In the genomic region with DNA sequence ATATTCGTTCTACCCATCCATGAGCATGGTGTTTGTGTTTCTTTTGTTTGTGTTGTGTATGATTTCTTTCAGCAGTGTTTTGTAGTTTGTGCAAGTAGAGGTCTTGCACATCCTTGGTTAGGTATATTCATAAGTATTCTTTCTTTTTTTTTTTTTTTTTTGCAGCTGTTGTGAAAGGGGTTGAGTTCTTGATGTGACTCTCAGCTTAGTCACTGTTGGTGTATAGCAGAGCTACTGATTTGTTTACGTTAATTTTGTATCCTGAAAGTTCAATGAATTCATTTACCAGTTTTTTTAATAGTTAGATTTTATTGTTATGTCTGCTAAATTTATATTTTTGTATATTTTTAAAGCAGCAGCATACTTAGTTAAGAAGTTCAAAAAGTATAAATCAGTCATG, we compare ENCODE assay signal across 19 cellular contexts.
"Had no signal": no experiment of that assay in that cellular context is flagged by ENCODE, and none has a peak within 500 bp of the region (broad histone marks: within the 10 kb centered on the region; RNA-seq: fewer than 3 reads in every experiment).

No MANE protein-coding gene starts in this region.

- H3K4me3 ChIP-seq: ovary, sigmoid colon, tibial artery had no signal

- H3K27me3 Mint-ChIP-seq: memory B cell; naive thymus-derived CD4-positive, alpha-beta T cell had no signal

- H3K27ac ChIP-seq: epithelial cell of prostate, ovary, sigmoid colon, tibial artery had no signal

- ATAC-seq: left ventricle myocardium superior; naive thymus-derived CD4-positive, alpha-beta T cell had no signal

- H3K4me3 Mint-ChIP-seq: immature natural killer cell; memory B cell; naive thymus-derived CD4-positive, alpha-beta T cell had no signal

- H3K4me1 ChIP-seq: sigmoid colon, tibial artery had no signal

- H3K27me3 ChIP-seq: ovary, sigmoid colon, tibial artery had no signal

- H3K4me1 Mint-ChIP-seq: immature natural killer cell; memory B cell; naive thymus-derived CD4-positive, alpha-beta T cell had no signal

- H3K27ac Mint-ChIP-seq: immature natural killer cell; memory B cell; naive thymus-derived CD4-positive, alpha-beta T cell had no signal

- DNase-seq: activated CD4-positive, alpha-beta T cell treated with anti-CD3 and anti-CD28 coated beads, Interleukin-2, amount 50 U/mL, for 1 hour; activated CD4-positive, CD25-positive, alpha-beta regulatory T cell treated with anti-CD3 and anti-CD28 coated beads, Interleukin-2, amount 50 U/mL, for 72 hours; activated CD8-positive, alpha-beta memory T cell treated with anti-CD3 and anti-CD28 coated beads for 24 hours; activated CD8-positive, alpha-beta memory T cell treated with anti-CD3 and anti-CD28 coated beads, Interleukin-2, amount 50 U/mL, for 48 hours; activated effector memory CD4-positive, alpha-beta T cell treated with anti-CD3 and anti-CD28 coated beads, Interleukin-2, amount 50 U/mL, for 16 hours; activated naive CD4-positive, alpha-beta T cell treated with anti-CD3 and anti-CD28 coated beads, Interleukin-2, amount 50 U/mL, for 16 hours; activated T-cell treated with anti-CD3 and anti-CD28 coated beads, Interleukin-2, amount 50 U/mL, for 48 hours; immature natural killer cell; left ventricle myocardium superior; naive thymus-derived CD4-positive, alpha-beta T cell; ovary; sigmoid colon; stimulated activated CD4-positive, alpha-beta T cell treated with anti-CD3 and anti-CD28 coated beads, Interleukin-2, amount 100 ng/mL, for 24 hours; stimulated activated naive CD4-positive, alpha-beta T cell treated with Interleukin-2 at 50 U/mL for 16 hours; substantia nigra; T1000; tibial artery had no signal

- H3K36me3 Mint-ChIP-seq: immature natural killer cell; memory B cell; naive thymus-derived CD4-positive, alpha-beta T cell had no signal

- H3K9me3 ChIP-seq: ovary, sigmoid colon, tibial artery had no signal

- H3K36me3 ChIP-seq: ovary, sigmoid colon, tibial artery had no signal
